7 cellular contexts compared by ENCODE assay signal in genomic region chr6:107977283-107977682, GRCh38. TPM values are rescaled to one million over a fixed set of nuclear protein-coding genes. Genes with fewer than 3 reads are reported as not detected.
DNase-seq lines count a peak whose midpoint lies in the region; ATAC-seq and TF ChIP-seq lines count a peak whose summit lies in the region.

No MANE protein-coding gene starts in this region.

- ATAC-seq in GM21717 (IDR thresholded peaks at IDR 0.05; ENCODE audit: unreplicated experiment) = no peak
- no peak for ATAC-seq in HG03439 (IDR thresholded peaks at IDR 0.05; ENCODE audit: unreplicated experiment)

- in situ Hi-C loops in GM13976 (cut with MboI; ENCODE audit: low sequenced_read_pairs, unreplicated experiment) = loop anchor here (25.0 kb wide), 1 partner anchor 535 kb away; no protein-coding TSS in a partner anchor

- H2AFZ ChIP-seq in parathyroid adenoma = no peak overlapping the region

- H3K4me3 ChIP-seq in parathyroid adenoma (ENCODE audit: low read depth, low read length) = no peak overlapping the region

- H3K27me3 ChIP-seq in parathyroid adenoma (ENCODE audit: control insufficient read depth, insufficient read depth, low read length) = no peaks in the 10 kb centered on the region

- H3K9ac ChIP-seq in parathyroid adenoma = no peak overlapping the region

- peak; percentile 6 for TF ChIP-seq CTCF in GM13976 (IDR thresholded peaks at IDR 0.05; ENCODE audit: borderline replicate concordance, control extremely low read depth, extremely low read depth, insufficient read depth, missing control alignments)
- TF ChIP-seq CTCF in parathyroid adenoma (IDR thresholded peaks at IDR 0.05) = peak; percentile 41

- no peak overlapping the region for H3K27ac ChIP-seq in parathyroid adenoma

- no peaks in the 10 kb centered on the region for H3K79me2 ChIP-seq in parathyroid adenoma

- no peak overlapping the region for H3K4me2 ChIP-seq in parathyroid adenoma (ENCODE audit: low read length)

- no peaks in the 10 kb centered on the region for H3K36me3 ChIP-seq in parathyroid adenoma (ENCODE audit: control insufficient read depth, insufficient read depth, low read length)

- no peaks in the 10 kb centered on the region for H3K9me3 ChIP-seq in parathyroid adenoma (ENCODE audit: control insufficient read depth, low read length)

- DNase-seq in GM13976 (ENCODE audit: low spot score) = no peak
- peak; percentile 34 for DNase-seq in NCI-H2171 (lab: John Stamatoyannopoulos, UW)
- peak; percentile 53 for DNase-seq in dermis blood vessel endothelial cell
- DNase-seq in effector CD8-positive, alpha-beta T cell (lab: John Stamatoyannopoulos, UW) = no peak

- H3K4me1 ChIP-seq in parathyroid adenoma = no peaks in the 10 kb centered on the region

RNA-seq across cellular contexts. Expression of gene SEC63, which starts 19.3 kb away (rescaled TPM):
- total RNA-seq in dermis blood vessel endothelial cell = 19.2 and 34.5 TPM in 2 replicates

Comparison
In these comparisons a context has a peak if more than half of its experiments do, and no peak if none do; other contexts are left out.
1. DNase-seq: peak in NCI-H2171 (single experiment) and dermis blood vessel endothelial cell (single experiment); none in GM13976 (single experiment) and effector CD8-positive, alpha-beta T cell (single experiment).